ENCODE assay signal across 18 cellular contexts in the genomic region with DNA sequence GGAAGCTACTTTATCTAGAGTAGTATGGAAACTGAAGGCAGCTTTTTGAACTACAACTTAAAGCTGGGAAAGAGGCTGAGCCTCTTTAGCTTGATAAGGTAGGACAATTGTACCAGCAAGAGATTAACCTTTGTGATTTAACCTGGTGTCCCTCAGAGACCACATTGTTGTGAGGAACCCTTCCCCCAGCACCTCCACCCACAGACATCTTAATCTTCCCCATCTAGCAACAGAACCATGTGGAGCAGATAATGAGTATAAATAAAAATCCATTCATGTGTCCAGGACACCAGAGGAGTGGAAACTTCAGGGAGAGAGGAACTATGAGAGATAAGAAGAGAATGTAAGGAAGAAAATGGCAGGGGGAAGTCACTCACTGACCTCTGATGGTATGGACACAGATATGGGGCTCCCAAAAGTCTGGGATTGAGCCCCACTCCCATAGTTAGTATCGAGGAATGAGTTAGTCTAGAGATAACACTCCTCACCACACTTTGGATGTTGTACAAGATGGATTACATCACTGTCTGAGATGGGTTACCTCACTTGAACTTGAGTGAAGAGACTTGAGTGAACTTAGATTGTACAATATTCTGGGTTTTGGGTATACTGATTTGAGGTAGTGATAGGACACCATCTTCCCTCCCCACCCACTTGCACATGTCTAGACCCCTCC. TPM values are rescaled to one million over a fixed set of nuclear protein-coding genes. Genes with fewer than 3 reads are reported as not detected.
DNase-seq lines count a peak whose midpoint lies in the region; ATAC-seq and TF ChIP-seq lines count a peak whose summit lies in the region.
"Had no signal": no experiment of that assay in that cellular context is flagged by ENCODE, and none has a peak within 500 bp of the region (broad histone marks: within the 10 kb centered on the region; RNA-seq: fewer than 3 reads in every experiment).

No MANE protein-coding gene starts in this region.

- H3K9me3 Mint-ChIP-seq in activated CD4-positive, alpha-beta T cell treated with anti-CD3 and anti-CD28 coated beads, Interleukin-2, amount 10 ng/mL, durations not matched to agents 24 days and 14 days = peaks cover 15% of the 10 kb centered on the region

- TF ChIP-seq CTCF in Panc1 (IDR thresholded peaks at IDR 0.05) (no peak), choroid plexus epithelial cell (conservative IDR thresholded peaks at IDR 0.05; ENCODE audit: low read depth, low read length) (no peak), osteoblast (IDR thresholded peaks at IDR 0.05; ENCODE audit: extremely low read depth, low read depth, low read length) (no peak)

- no peaks in the 10 kb centered on the region for H3K36me3 ChIP-seq in Panc1 (ENCODE audit: control insufficient read depth, insufficient read depth, low read length)
- no peaks in the 10 kb centered on the region for H3K36me3 ChIP-seq in osteoblast (ENCODE audit: insufficient read depth, low read length)

- BruUV-seq in Panc1 (replicated peaks; lab: Mats Ljungman, UMichigan) = no TSS peak

- no peak overlapping the region for H3K4me2 ChIP-seq in osteoblast (ENCODE audit: insufficient read depth, low read length)
- H3K4me2 ChIP-seq: KMS-11 had no signal

- no peak for ATAC-seq in Panc1
- ATAC-seq in HG02678 (IDR thresholded peaks at IDR 0.05; ENCODE audit: unreplicated experiment) = no peak
- ATAC-seq: HCT116 had no signal

- H3K27ac Mint-ChIP-seq in activated CD4-positive, alpha-beta T cell treated with anti-CD3 and anti-CD28 coated beads, Interleukin-2, amount 10 ng/mL, durations not matched to agents 24 days and 14 days = peak overlapping the region; percentile 64

- H3K9me3 ChIP-seq in Panc1 (ENCODE audit: control insufficient read depth, insufficient read depth, low read depth, low read length) (no peaks in the 10 kb centered on the region), osteoblast (ENCODE audit: low read depth, low read length) (peaks cover 2% of the 10 kb centered on the region)
- H3K9me3 ChIP-seq: MG63 had no signal

- H3K27me3 Mint-ChIP-seq in activated CD4-positive, alpha-beta T cell treated with anti-CD3 and anti-CD28 coated beads, Interleukin-2, amount 10 ng/mL, durations not matched to agents 24 days and 14 days = no peaks in the 10 kb centered on the region

- H3K4me1 ChIP-seq in Panc1 (ENCODE audit: control insufficient read depth, insufficient read depth, low read length) (peaks cover 19% of the 10 kb centered on the region), osteoblast (ENCODE audit: insufficient read depth, low read length) (peaks cover 60% of the 10 kb centered on the region)

- CTCF ChIA-PET in Panc1 (lab: Charles Lee) = no interaction called here

- no peak for DNase-seq in activated CD4-positive, alpha-beta T cell treated with anti-CD3 and anti-CD28 coated beads, Interleukin-2, amount 10 ng/mL, durations not matched to agents 24 days and 14 days
- no peak for DNase-seq in activated CD4-positive, alpha-beta T cell treated with anti-CD3 and anti-CD28 coated beads for 1 hour
- DNase-seq in Panc1 (ENCODE audit: low read depth, low spot score) (no peak), choroid plexus epithelial cell (ENCODE audit: low read depth) (peak; percentile 41), osteoblast (ENCODE audit: insufficient read length, low spot score, missing footprints) (no peak), RKO (ENCODE audit: low spot score) (no peak), GM19240 (ENCODE audit: insufficient read length, low spot score) (no peak)
- DNase-seq: C1 segment of cervical spinal cord, EL, MG63, NCI-H1105 treated with DMSO at 0.1 percent for 48 hours, NCI-H187, NCI-H2171, SIG-M5 had no signal

- intact Hi-C loops in activated CD4-positive, alpha-beta T cell treated with anti-CD3 and anti-CD28 coated beads, Interleukin-2, amount 10 ng/mL, durations not matched to agents 24 days and 14 days (cut with micrococcal nuclease) = loop anchor here (2.0 kb wide), 1 partner anchor 18 kb away; no protein-coding TSS in a partner anchor
- intact Hi-C loops in Panc1 (cut with micrococcal nuclease; ENCODE audit: unreplicated experiment) = no loop called here

- in situ Hi-C loops in Panc1 (cut with HindIII; ENCODE audit: low pct_unique_long_range_greater_than_20kb, low sequenced_read_pairs) = no loop called here

- peak overlapping the region; percentile 29; the same call in 1 of the 2 replicates for H3K27ac ChIP-seq in Panc1 (ENCODE audit: low read length)
- peak overlapping the region; percentile 50 for H3K27ac ChIP-seq in osteoblast (ENCODE audit: low read depth, low read length)
- H3K27ac ChIP-seq: HL-60, KMS-11 had no signal

- no peaks in the 10 kb centered on the region for H3K79me2 ChIP-seq in osteoblast (ENCODE audit: insufficient read depth, low read length)

- H2AFZ ChIP-seq in osteoblast (ENCODE audit: low read length) = peak overlapping the region; percentile 11

- H3K4me1 Mint-ChIP-seq in activated CD4-positive, alpha-beta T cell treated with anti-CD3 and anti-CD28 coated beads, Interleukin-2, amount 10 ng/mL, durations not matched to agents 24 days and 14 days = peaks cover 55% of the 10 kb centered on the region

- POLR2A ChIA-PET in Panc1 (lab: Charles Lee) = no interaction called here

- H3K36me3 Mint-ChIP-seq in activated CD4-positive, alpha-beta T cell treated with anti-CD3 and anti-CD28 coated beads, Interleukin-2, amount 10 ng/mL, durations not matched to agents 24 days and 14 days (ENCODE audit: low read depth) = peaks cover 10% of the 10 kb centered on the region

- no peaks in the 10 kb centered on the region for H4K20me1 ChIP-seq in osteoblast (ENCODE audit: insufficient read depth, low read length)

- H3K4me3 ChIP-seq in Panc1 (ENCODE audit: low read depth in 2 of 2, low read length in 2 of 2) (no peak overlapping the region), choroid plexus epithelial cell (ENCODE audit: low read depth, low read length) (no peak overlapping the region), osteoblast (ENCODE audit: insufficient read depth, low read length) (no peak overlapping the region)
- H3K4me3 ChIP-seq: MG63 had no signal

- H3K4me3 Mint-ChIP-seq in activated CD4-positive, alpha-beta T cell treated with anti-CD3 and anti-CD28 coated beads, Interleukin-2, amount 10 ng/mL, durations not matched to agents 24 days and 14 days = no peak overlapping the region

- no peaks in the 10 kb centered on the region for H3K27me3 ChIP-seq in Panc1 (ENCODE audit: control insufficient read depth, insufficient read depth, low read length)
- no peaks in the 10 kb centered on the region for H3K27me3 ChIP-seq in osteoblast (ENCODE audit: insufficient read depth, low read length)
- H3K27me3 ChIP-seq: MG63 had no signal

RNA-seq across cellular contexts. Expression of a gene that starts 33.9 kb away (rescaled TPM):
- 158 and 168 TPM in 2 replicates for total RNA-seq in activated CD4-positive, alpha-beta T cell treated with anti-CD3 and anti-CD28 coated beads, Interleukin-2, amount 10 ng/mL, durations not matched to agents 24 days and 14 days
- 341 TPM for total RNA-seq in Panc1 (2021; ENCODE audit: unreplicated experiment)
- 122 TPM for polyA plus RNA-seq in Panc1 (2012; ENCODE audit: insufficient read length)
- total RNA-seq in osteoblast = 919 and 1,020 TPM in 2 replicates
